15 cellular contexts compared by ENCODE assay signal in the genomic region with DNA sequence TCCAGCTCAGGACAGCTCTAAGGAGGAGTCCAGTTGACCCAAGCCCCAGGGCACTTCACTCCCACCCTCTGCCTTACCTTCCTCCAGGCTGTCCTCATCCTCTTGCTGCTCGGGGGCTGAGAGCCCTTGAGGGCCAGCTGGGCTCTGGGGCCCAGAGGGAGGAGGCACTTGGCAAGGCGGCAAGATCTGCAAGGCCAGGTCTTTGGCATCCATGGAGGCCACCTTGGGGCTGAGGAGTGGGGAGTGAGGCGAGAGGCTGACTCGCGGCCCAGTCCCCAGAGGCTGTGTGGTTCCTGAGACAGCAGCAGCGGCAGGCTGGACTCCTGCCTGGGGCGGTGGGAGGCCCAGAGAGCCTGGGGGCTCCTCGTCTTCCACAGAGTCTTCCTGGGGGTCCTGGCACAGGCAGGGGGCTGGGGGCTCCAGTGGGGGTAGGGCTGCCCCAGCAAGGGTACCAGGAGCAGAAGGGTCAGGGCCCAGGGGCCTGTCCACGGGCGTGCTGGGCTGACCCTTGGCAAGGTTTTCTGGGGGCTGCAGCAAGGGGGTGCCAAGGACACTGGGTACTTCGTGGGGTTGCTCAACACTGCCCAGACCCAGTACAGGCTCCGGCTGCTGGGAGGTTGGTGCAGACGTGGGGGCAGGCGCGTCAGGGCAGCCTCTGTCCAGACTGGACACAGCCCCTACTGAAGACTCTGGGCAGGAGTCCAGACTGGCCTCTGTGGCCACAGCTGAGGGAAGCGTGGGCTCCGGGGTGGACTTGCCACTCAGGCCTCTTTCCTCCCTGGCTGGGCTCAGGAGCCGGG. TPM values are rescaled to one million over a fixed set of nuclear protein-coding genes. Genes with fewer than 3 reads are reported as not detected.
DNase-seq lines count a peak whose midpoint lies in the region; ATAC-seq and TF ChIP-seq lines count a peak whose summit lies in the region.
"Had no signal": no experiment of that assay in that cellular context is flagged by ENCODE, and none has a peak within 500 bp of the region (broad histone marks: within the 10 kb centered on the region; RNA-seq: fewer than 3 reads in every experiment).

No MANE protein-coding gene starts in this region.

- no peaks in the 10 kb centered on the region for H3K27me3 Mint-ChIP-seq in activated CD8-positive, alpha-beta T cell treated with anti-CD3 and anti-CD28 coated beads, Interleukin-2, amount 10 ng/mL, durations not matched to agents 7 days and 5 days (ENCODE audit: low read depth)
- no peaks in the 10 kb centered on the region for H3K27me3 Mint-ChIP-seq in activated CD8-positive, alpha-beta T cell treated with anti-CD3 and anti-CD28 coated beads for 36 hours
- H3K27me3 Mint-ChIP-seq in stimulated activated memory B cell treated with anti-CD40 and anti-IgM and Interleukin-4, amounts not matched to agents 10 μg/mL and 1 μg/mL and 100 μg/mL, for 72 hours, result no peaks in the 10 kb centered on the region
- H3K27me3 Mint-ChIP-seq: activated naive CD8-positive, alpha-beta T cell treated with anti-CD3 and anti-CD28 coated beads for 36 hours had no signal

- no peaks in the 10 kb centered on the region for H3K9me3 Mint-ChIP-seq in activated CD8-positive, alpha-beta T cell treated with anti-CD3 and anti-CD28 coated beads, Interleukin-2, amount 10 ng/mL, durations not matched to agents 7 days and 5 days (ENCODE audit: insufficient read depth)
- no peaks in the 10 kb centered on the region for H3K9me3 Mint-ChIP-seq in activated CD8-positive, alpha-beta T cell treated with anti-CD3 and anti-CD28 coated beads for 36 hours
- no peaks in the 10 kb centered on the region for H3K9me3 Mint-ChIP-seq in stimulated activated memory B cell treated with anti-CD40 and anti-IgM and Interleukin-4, amounts not matched to agents 10 μg/mL and 1 μg/mL and 100 μg/mL, for 72 hours
- H3K9me3 Mint-ChIP-seq: activated naive CD8-positive, alpha-beta T cell treated with anti-CD3 and anti-CD28 coated beads for 36 hours; neural progenitor cell had no signal

- peak overlapping the region; percentile 30 for H3K27ac Mint-ChIP-seq in activated CD8-positive, alpha-beta T cell treated with anti-CD3 and anti-CD28 coated beads, Interleukin-2, amount 10 ng/mL, durations not matched to agents 7 days and 5 days
- H3K27ac Mint-ChIP-seq in activated CD8-positive, alpha-beta T cell treated with anti-CD3 and anti-CD28 coated beads for 36 hours, result no peak overlapping the region
- no peak overlapping the region for H3K27ac Mint-ChIP-seq in stimulated activated memory B cell treated with anti-CD40 and anti-IgM and Interleukin-4, amounts not matched to agents 10 μg/mL and 1 μg/mL and 100 μg/mL, for 72 hours
- H3K27ac Mint-ChIP-seq: activated naive CD8-positive, alpha-beta T cell treated with anti-CD3 and anti-CD28 coated beads for 36 hours; neural progenitor cell had no signal

- no peak for TF ChIP-seq CTCF in activated CD8-positive, alpha-beta T cell treated with anti-CD3 and anti-CD28 coated beads for 36 hours (IDR thresholded peaks at IDR 0.05)

- H3K4me3 Mint-ChIP-seq in activated CD8-positive, alpha-beta T cell treated with anti-CD3 and anti-CD28 coated beads, Interleukin-2, amount 10 ng/mL, durations not matched to agents 7 days and 5 days, result no peak overlapping the region
- H3K4me3 Mint-ChIP-seq in activated CD8-positive, alpha-beta T cell treated with anti-CD3 and anti-CD28 coated beads for 36 hours, result no peak overlapping the region
- H3K4me3 Mint-ChIP-seq in stimulated activated memory B cell treated with anti-CD40 and anti-IgM and Interleukin-4, amounts not matched to agents 10 μg/mL and 1 μg/mL and 100 μg/mL, for 72 hours, result no peak overlapping the region
- H3K4me3 Mint-ChIP-seq: activated naive CD8-positive, alpha-beta T cell treated with anti-CD3 and anti-CD28 coated beads for 36 hours; neural progenitor cell had no signal

- intact Hi-C loops in activated CD8-positive, alpha-beta T cell treated with anti-CD3 and anti-CD28 coated beads for 36 hours (cut with micrococcal nuclease), result no loop called here

- DNase-seq in activated CD8-positive, alpha-beta T cell treated with anti-CD3 and anti-CD28 coated beads, Interleukin-2, amount 10 ng/mL, durations not matched to agents 7 days and 5 days, result no peak
- no peak for DNase-seq in activated CD8-positive, alpha-beta T cell treated with anti-CD3 and anti-CD28 coated beads for 36 hours
- DNase-seq in caudate nucleus (lab: John Stamatoyannopoulos, UW), result peak in 50 of 61 donors; percentile 18 to 87 (median 56)
- peak; percentile 64 for DNase-seq in inferior parietal cortex (ENCODE audit: extremely low spot score)
- no peak for DNase-seq in stimulated activated CD4-positive, alpha-beta T cell treated with anti-CD3 and anti-CD28 coated beads, Interleukin-15, amount 100 ng/mL, for 24 hours
- DNase-seq: activated naive CD8-positive, alpha-beta T cell treated with anti-CD3 and anti-CD28 coated beads for 36 hours; COR-L47; foreskin keratinocyte; NCI-H1436; NCI-H510A treated with DMSO at 0.1 percent for 48 hours; transverse colon had no signal

- no peak for ATAC-seq in activated CD8-positive, alpha-beta T cell treated with anti-CD3 and anti-CD28 coated beads, Interleukin-2, amount 10 ng/mL, durations not matched to agents 7 days and 5 days
- no peak for ATAC-seq in activated CD8-positive, alpha-beta T cell treated with anti-CD3 and anti-CD28 coated beads for 36 hours
- ATAC-seq in stimulated activated memory B cell treated with anti-CD40 and anti-IgM and Interleukin-4, amounts not matched to agents 10 μg/mL and 1 μg/mL and 100 μg/mL, for 72 hours, result peak; percentile 5
- ATAC-seq in HG03097 (IDR thresholded peaks at IDR 0.05; ENCODE audit: low FRiP score, unreplicated experiment) (no peak), GM21529 (IDR thresholded peaks at IDR 0.05; ENCODE audit: unreplicated experiment) (no peak)
- ATAC-seq: foreskin keratinocyte had no signal

- H3K27ac ChIP-seq in caudate nucleus (ENCODE audit: low read depth, low read length), result peak overlapping the region; percentile 71
- H3K27ac ChIP-seq: foreskin keratinocyte, neural progenitor cell, transverse colon had no signal

- POLR2A ChIA-PET in activated CD8-positive, alpha-beta T cell treated with anti-CD3 and anti-CD28 coated beads, Interleukin-2, amount 10 ng/mL, durations not matched to agents 7 days and 5 days (lab: Charles Lee), result no interaction called here
- POLR2A ChIA-PET in activated CD8-positive, alpha-beta T cell treated with anti-CD3 and anti-CD28 coated beads for 36 hours (lab: Charles Lee), result interaction anchor here (0.7 to 1.4 kb wide), 2 partner anchors 22 to 99 kb away, joined by 3 read pairs; no protein-coding TSS in a partner anchor

- H3K36me3 Mint-ChIP-seq in activated CD8-positive, alpha-beta T cell treated with anti-CD3 and anti-CD28 coated beads, Interleukin-2, amount 10 ng/mL, durations not matched to agents 7 days and 5 days (ENCODE audit: low read depth), result no peaks in the 10 kb centered on the region
- H3K36me3 Mint-ChIP-seq in activated CD8-positive, alpha-beta T cell treated with anti-CD3 and anti-CD28 coated beads for 36 hours (ENCODE audit: low read depth), result no peaks in the 10 kb centered on the region
- no peaks in the 10 kb centered on the region for H3K36me3 Mint-ChIP-seq in stimulated activated memory B cell treated with anti-CD40 and anti-IgM and Interleukin-4, amounts not matched to agents 10 μg/mL and 1 μg/mL and 100 μg/mL, for 72 hours
- H3K36me3 Mint-ChIP-seq: activated naive CD8-positive, alpha-beta T cell treated with anti-CD3 and anti-CD28 coated beads for 36 hours had no signal

- CTCF ChIA-PET in activated CD8-positive, alpha-beta T cell treated with anti-CD3 and anti-CD28 coated beads, Interleukin-2, amount 10 ng/mL, durations not matched to agents 7 days and 5 days (lab: Charles Lee), result interaction anchor here (2.6 kb wide), 1 partner anchor 54 kb away, joined by 16 read pairs; no protein-coding TSS in a partner anchor
- CTCF ChIA-PET in activated CD8-positive, alpha-beta T cell treated with anti-CD3 and anti-CD28 coated beads for 36 hours (lab: Charles Lee), result no interaction called here

- H3K4me1 Mint-ChIP-seq in activated CD8-positive, alpha-beta T cell treated with anti-CD3 and anti-CD28 coated beads, Interleukin-2, amount 10 ng/mL, durations not matched to agents 7 days and 5 days (ENCODE audit: low read depth), result peaks cover 2% of the 10 kb centered on the region
- H3K4me1 Mint-ChIP-seq in activated CD8-positive, alpha-beta T cell treated with anti-CD3 and anti-CD28 coated beads for 36 hours (ENCODE audit: low read depth), result no peaks in the 10 kb centered on the region
- peaks cover 12% of the 10 kb centered on the region for H3K4me1 Mint-ChIP-seq in stimulated activated memory B cell treated with anti-CD40 and anti-IgM and Interleukin-4, amounts not matched to agents 10 μg/mL and 1 μg/mL and 100 μg/mL, for 72 hours
- H3K4me1 Mint-ChIP-seq: activated naive CD8-positive, alpha-beta T cell treated with anti-CD3 and anti-CD28 coated beads for 36 hours had no signal

RNA-seq across cellular contexts. Expression of a gene that starts 6.5 kb away (rescaled TPM):
- under 1 TPM; 0.05 to 0.16 TPM for total RNA-seq in activated CD8-positive, alpha-beta T cell treated with anti-CD3 and anti-CD28 coated beads, Interleukin-2, amount 10 ng/mL, durations not matched to agents 7 days and 5 days
- total RNA-seq in activated CD8-positive, alpha-beta T cell treated with anti-CD3 and anti-CD28 coated beads for 36 hours, result under 1 TPM; 0.31 to 0.50 TPM

RNA-seq across cellular contexts. Expression of a gene that starts 29.3 kb away (rescaled TPM):
- total RNA-seq in activated CD8-positive, alpha-beta T cell treated with anti-CD3 and anti-CD28 coated beads, Interleukin-2, amount 10 ng/mL, durations not matched to agents 7 days and 5 days, result 100 to 1,000 TPM; 133 to 137 TPM
- total RNA-seq in activated CD8-positive, alpha-beta T cell treated with anti-CD3 and anti-CD28 coated beads for 36 hours, result 100 to 1,000 TPM; 197 TPM

Comparison
In these comparisons a context has a peak if more than half of its experiments do, and no peak if none do; other contexts are left out.
1. DNase-seq: peak in caudate nucleus (50 of 61) and inferior parietal cortex (single experiment); none in activated CD8-positive, alpha-beta T cell treated with anti-CD3 and anti-CD28 coated beads, Interleukin-2, amount 10 ng/mL, durations not matched to agents 7 days and 5 days (single experiment), activated CD8-positive, alpha-beta T cell treated with anti-CD3 and anti-CD28 coated beads for 36 hours (single experiment) and stimulated activated CD4-positive, alpha-beta T cell treated with anti-CD3 and anti-CD28 coated beads, Interleukin-15, amount 100 ng/mL, for 24 hours (single experiment).